ENCODE assay signal across 1 cellular context in the genomic region with DNA sequence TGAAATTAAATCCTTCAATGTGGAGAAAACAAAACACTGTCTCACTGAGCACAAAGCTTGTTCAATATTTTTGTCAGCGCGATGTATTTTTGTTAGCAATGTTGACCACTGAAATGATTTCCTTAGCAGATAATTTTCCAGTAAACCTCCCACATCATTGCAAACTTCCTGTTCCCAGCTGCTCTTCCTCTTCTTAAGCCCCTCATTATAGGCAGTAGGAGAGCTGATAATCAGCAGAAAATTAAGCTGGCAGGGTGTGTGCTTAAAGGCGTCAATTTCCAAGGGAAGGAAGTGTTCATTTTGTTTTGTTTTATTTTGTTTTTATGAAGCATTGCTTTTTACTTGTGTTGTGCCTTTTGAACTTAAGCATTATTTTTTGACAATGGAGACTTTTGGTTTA.
TF ChIP-seq lines count a peak whose summit lies in the region.

No MANE protein-coding gene starts in this region.

TF ChIP-seq in HepG2, 621 proteins besides CTCF, POLR2A, EP300 and RAD21:
- TF ChIP-seq PHF21A (CRISPR knock-in tag; IDR thresholded peaks at IDR 0.05) (no peak), KDM4B (CRISPR knock-in tag; IDR thresholded peaks at IDR 0.05) (no peak), RELA (CRISPR knock-in tag; IDR thresholded peaks at IDR 0.05) (no peak), ZMYM4 (CRISPR knock-in tag; IDR thresholded peaks at IDR 0.05) (no peak), EEA1 (CRISPR knock-in tag; IDR thresholded peaks at IDR 0.05; ENCODE audit: borderline replicate concordance) (no peak), ZFP37 (CRISPR knock-in tag; IDR thresholded peaks at IDR 0.05; ENCODE audit: borderline replicate concordance) (no peak), ZNF883 (CRISPR knock-in tag; IDR thresholded peaks at IDR 0.05; ENCODE audit: not compliant biosample characterization) (no peak), HOXA5 (CRISPR knock-in tag; IDR thresholded peaks at IDR 0.05) (no peak), ZNF260 (CRISPR knock-in tag; IDR thresholded peaks at IDR 0.05; ENCODE audit: borderline replicate concordance, low read depth) (no peak), HMG20A (CRISPR knock-in tag; IDR thresholded peaks at IDR 0.05; ENCODE audit: borderline replicate concordance) (no peak), ZNF232 (CRISPR knock-in tag; IDR thresholded peaks at IDR 0.05; ENCODE audit: borderline replicate concordance) (no peak), SIN3A (IDR thresholded peaks at IDR 0.05; ENCODE audit: borderline replicate concordance, low read depth, low read length) (no peak)
- TF ChIP-seq, protein P1, sequence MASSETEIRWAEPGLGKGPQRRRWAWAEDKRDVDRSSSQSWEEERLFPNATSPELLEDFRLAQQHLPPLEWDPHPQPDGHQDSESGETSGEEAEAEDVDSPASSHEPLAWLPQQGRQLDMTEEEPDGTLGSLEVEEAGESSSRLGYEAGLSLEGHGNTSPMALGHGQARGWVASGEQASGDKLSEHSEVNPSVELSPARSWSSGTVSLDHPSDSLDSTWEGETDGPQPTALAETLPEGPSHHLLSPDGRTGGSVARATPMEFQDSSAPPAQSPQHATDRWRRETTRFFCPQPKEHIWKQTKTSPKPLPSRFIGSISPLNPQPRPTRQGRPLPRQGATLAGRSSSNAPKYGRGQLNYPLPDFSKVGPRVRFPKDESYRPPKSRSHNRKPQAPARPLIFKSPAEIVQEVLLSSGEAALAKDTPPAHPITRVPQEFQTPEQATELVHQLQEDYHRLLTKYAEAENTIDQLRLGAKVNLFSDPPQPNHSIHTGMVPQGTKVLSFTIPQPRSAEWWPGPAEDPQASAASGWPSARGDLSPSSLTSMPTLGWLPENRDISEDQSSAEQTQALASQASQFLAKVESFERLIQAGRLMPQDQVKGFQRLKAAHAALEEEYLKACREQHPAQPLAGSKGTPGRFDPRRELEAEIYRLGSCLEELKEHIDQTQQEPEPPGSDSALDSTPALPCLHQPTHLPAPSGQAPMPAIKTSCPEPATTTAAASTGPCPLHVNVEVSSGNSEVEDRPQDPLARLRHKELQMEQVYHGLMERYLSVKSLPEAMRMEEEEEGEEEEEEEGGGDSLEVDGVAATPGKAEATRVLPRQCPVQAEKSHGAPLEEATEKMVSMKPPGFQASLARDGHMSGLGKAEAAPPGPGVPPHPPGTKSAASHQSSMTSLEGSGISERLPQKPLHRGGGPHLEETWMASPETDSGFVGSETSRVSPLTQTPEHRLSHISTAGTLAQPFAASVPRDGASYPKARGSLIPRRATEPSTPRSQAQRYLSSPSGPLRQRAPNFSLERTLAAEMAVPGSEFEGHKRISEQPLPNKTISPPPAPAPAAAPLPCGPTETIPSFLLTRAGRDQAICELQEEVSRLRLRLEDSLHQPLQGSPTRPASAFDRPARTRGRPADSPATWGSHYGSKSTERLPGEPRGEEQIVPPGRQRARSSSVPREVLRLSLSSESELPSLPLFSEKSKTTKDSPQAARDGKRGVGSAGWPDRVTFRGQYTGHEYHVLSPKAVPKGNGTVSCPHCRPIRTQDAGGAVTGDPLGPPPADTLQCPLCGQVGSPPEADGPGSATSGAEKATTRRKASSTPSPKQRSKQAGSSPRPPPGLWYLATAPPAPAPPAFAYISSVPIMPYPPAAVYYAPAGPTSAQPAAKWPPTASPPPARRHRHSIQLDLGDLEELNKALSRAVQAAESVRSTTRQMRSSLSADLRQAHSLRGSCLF (CRISPR knock-in tag; IDR thresholded peaks at IDR 0.05; ENCODE audit: borderline replicate concordance) = no peak
- TF ChIP-seq, protein P2, sequence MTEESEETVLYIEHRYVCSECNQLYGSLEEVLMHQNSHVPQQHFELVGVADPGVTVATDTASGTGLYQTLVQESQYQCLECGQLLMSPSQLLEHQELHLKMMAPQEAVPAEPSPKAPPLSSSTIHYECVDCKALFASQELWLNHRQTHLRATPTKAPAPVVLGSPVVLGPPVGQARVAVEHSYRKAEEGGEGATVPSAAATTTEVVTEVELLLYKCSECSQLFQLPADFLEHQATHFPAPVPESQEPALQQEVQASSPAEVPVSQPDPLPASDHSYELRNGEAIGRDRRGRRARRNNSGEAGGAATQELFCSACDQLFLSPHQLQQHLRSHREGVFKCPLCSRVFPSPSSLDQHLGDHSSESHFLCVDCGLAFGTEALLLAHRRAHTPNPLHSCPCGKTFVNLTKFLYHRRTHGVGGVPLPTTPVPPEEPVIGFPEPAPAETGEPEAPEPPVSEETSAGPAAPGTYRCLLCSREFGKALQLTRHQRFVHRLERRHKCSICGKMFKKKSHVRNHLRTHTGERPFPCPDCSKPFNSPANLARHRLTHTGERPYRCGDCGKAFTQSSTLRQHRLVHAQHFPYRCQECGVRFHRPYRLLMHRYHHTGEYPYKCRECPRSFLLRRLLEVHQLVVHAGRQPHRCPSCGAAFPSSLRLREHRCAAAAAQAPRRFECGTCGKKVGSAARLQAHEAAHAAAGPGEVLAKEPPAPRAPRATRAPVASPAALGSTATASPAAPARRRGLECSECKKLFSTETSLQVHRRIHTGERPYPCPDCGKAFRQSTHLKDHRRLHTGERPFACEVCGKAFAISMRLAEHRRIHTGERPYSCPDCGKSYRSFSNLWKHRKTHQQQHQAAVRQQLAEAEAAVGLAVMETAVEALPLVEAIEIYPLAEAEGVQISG (CRISPR knock-in tag; IDR thresholded peaks at IDR 0.05) = no peak
- TF ChIP-seq, protein P3, sequence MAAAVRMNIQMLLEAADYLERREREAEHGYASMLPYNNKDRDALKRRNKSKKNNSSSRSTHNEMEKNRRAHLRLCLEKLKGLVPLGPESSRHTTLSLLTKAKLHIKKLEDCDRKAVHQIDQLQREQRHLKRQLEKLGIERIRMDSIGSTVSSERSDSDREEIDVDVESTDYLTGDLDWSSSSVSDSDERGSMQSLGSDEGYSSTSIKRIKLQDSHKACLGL (CRISPR knock-in tag; IDR thresholded peaks at IDR 0.05) = no peak
- TF ChIP-seq, protein P4, sequence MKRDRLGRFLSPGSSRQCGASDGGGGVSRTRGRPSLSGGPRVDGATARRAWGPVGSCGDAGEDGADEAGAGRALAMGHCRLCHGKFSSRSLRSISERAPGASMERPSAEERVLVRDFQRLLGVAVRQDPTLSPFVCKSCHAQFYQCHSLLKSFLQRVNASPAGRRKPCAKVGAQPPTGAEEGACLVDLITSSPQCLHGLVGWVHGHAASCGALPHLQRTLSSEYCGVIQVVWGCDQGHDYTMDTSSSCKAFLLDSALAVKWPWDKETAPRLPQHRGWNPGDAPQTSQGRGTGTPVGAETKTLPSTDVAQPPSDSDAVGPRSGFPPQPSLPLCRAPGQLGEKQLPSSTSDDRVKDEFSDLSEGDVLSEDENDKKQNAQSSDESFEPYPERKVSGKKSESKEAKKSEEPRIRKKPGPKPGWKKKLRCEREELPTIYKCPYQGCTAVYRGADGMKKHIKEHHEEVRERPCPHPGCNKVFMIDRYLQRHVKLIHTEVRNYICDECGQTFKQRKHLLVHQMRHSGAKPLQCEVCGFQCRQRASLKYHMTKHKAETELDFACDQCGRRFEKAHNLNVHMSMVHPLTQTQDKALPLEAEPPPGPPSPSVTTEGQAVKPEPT (CRISPR knock-in tag; IDR thresholded peaks at IDR 0.05; ENCODE audit: low read depth) = no peak
TF ChIP-seq in HepG2: peak in this region for 0.
